ENCODE assay signal across 15 cellular contexts in genomic region chr17:72448019-72448418, GRCh38.
"Had no signal": no experiment of that assay in that cellular context is flagged by ENCODE, and none has a peak within 500 bp of the region (broad histone marks: within the 10 kb centered on the region; RNA-seq: fewer than 3 reads in every experiment).

No MANE protein-coding gene starts in this region.

- H3K4me1 ChIP-seq: gastrocnemius medialis, heart right ventricle, left lung, lower lobe of right lung, right atrium auricular region, testis, tibial nerve had no signal

- DNase-seq: effector CD8-positive, alpha-beta T cell; gastrocnemius medialis; heart right ventricle; islet precursor cell; left lung; lower lobe of right lung; natural killer cell; posterior cingulate gyrus; stimulated activated CD4-positive, alpha-beta T cell treated with anti-CD3 and anti-CD28 coated beads, Interleukin-4, amount 100 ng/mL, for 24 hours; testis had no signal

- H3K27me3 ChIP-seq: gastrocnemius medialis, left lung, right atrium auricular region, testis, tibial nerve had no signal

- H3K4me3 ChIP-seq: coronary artery, gastrocnemius medialis, heart right ventricle, left lung, lower lobe of right lung, right atrium auricular region, testis, tibial nerve had no signal

- H3K9me3 ChIP-seq: gastrocnemius medialis, heart right ventricle, left lung, lower lobe of right lung, right atrium auricular region, testis, tibial nerve had no signal

- H3K27ac ChIP-seq: coronary artery, gastrocnemius medialis, heart right ventricle, left lung, lower lobe of right lung, right atrium auricular region, testis, tibial nerve had no signal

- ATAC-seq: esophagus mucosa; gastrocnemius medialis; heart right ventricle; left lung; lower lobe of right lung; natural killer cell; stimulated activated memory B cell treated with anti-CD40 and anti-IgM and Interleukin-4, amounts not matched to agents 10 μg/mL and 1 μg/mL and 100 μg/mL, for 72 hours had no signal

- H3K36me3 ChIP-seq: gastrocnemius medialis, heart right ventricle, left lung, lower lobe of right lung, right atrium auricular region, tibial nerve had no signal
